8 cellular contexts compared by ENCODE assay signal in the genomic region with DNA sequence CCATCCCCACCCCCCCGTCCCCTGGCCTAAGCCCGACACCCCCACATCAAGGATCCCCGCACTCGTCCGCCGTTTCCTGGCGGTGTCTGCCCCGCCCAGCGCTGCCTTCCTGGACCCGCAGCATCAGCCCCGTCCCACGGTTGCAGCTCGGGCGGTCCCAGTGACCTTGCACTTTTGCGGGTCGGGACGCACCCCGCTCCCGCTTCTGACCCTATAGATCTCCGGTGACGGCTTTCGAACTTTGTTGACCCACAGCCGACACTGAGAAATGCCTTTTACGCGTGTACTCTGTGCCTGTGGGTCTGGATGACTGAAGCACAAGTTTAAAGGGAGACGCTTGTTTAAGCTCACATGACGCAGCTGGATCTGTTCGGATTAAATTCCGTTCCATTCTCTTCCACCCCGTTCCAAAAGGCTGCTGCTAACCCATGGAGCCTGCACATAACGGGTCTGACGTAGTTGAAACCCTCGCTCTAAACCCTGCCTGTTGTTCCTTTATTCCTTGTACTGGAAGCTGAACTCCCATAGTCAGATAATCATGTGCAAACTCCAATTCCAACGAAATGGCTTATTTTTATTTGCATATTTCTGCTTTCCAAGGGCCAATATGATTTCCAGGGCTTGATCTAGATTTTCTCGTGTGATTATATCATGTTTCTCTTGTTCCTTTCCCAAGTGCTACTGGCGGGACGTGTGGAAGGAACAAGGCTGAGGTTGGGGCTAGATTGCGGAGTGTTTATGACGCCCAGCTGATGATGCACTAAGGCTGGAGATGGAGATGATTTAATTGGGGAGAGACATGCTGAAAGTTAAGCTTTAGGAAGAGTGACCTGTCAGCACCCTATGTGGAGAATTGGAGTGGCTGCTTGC. TPM values are rescaled to one million over a fixed set of nuclear protein-coding genes. Genes with fewer than 3 reads are reported as not detected.
A peak's percentile ranks its signal among the peaks of the same experiment; 100 is the strongest.
DNase-seq lines count a peak whose midpoint lies in the region; ATAC-seq, FAIRE-seq and TF ChIP-seq lines count a peak whose summit lies in the region.

No MANE protein-coding gene starts in this region.

- DNase-seq in AG10803 (ENCODE audit: low read depth) (peak; percentile 70), mesendoderm (peak; percentile 22), stomach (peak; percentile 33), GM12891 (ENCODE audit: insufficient read length, low spot score) (no peak)
- peak; percentile 47 for DNase-seq in activated CD4-positive, alpha-beta T cell treated with anti-CD3 and anti-CD28 coated beads, Interleukin-2, amount 10 ng/mL, durations not matched to agents 7 days and 5 days
- no peak for DNase-seq in effector memory CD8-positive, alpha-beta T cell

- H3K4ac ChIP-seq in mesendoderm (ENCODE audit: low read depth, low read length): no peak overlapping the region

- H3K4me3 ChIP-seq in AG10803 (ENCODE audit: low read length) (peak overlapping the region; percentile 87), mesendoderm (ENCODE audit: low read length) (peak overlapping the region; percentile 39), stomach (peak overlapping the region; percentile 82 to 88 (median 86))

- H3K36me3 Mint-ChIP-seq in IgD-negative memory B cell: no peaks in the 10 kb centered on the region
- peaks cover 11% of the 10 kb centered on the region for H3K36me3 Mint-ChIP-seq in activated CD4-positive, alpha-beta T cell treated with anti-CD3 and anti-CD28 coated beads, Interleukin-2, amount 10 ng/mL, durations not matched to agents 7 days and 5 days (ENCODE audit: low read depth)
- H3K36me3 Mint-ChIP-seq in effector memory CD8-positive, alpha-beta T cell (ENCODE audit: insufficient read depth): peaks cover 20% of the 10 kb centered on the region

- CTCF ChIA-PET in activated CD4-positive, alpha-beta T cell treated with anti-CD3 and anti-CD28 coated beads, Interleukin-2, amount 10 ng/mL, durations not matched to agents 7 days and 5 days (lab: Charles Lee): interaction anchor here (0.6 to 2.2 kb wide), 5 partner anchors 14 to 44 kb away, joined by 3 to 10 read pairs (median 4); a partner anchor contains a TSS

- peak overlapping the region; percentile 63 for H3K18ac ChIP-seq in mesendoderm (ENCODE audit: low read length)

- no peaks in the 10 kb centered on the region for H3K9me3 ChIP-seq in stomach

- H3K9ac ChIP-seq in mesendoderm (ENCODE audit: low read length): peak overlapping the region; percentile 70

- peak overlapping the region; percentile 89 for H3K4me2 ChIP-seq in mesendoderm (ENCODE audit: low read length)

- H3K79me1 ChIP-seq in mesendoderm (ENCODE audit: low read length): no peaks in the 10 kb centered on the region

- POLR2A ChIA-PET in activated CD4-positive, alpha-beta T cell treated with anti-CD3 and anti-CD28 coated beads, Interleukin-2, amount 10 ng/mL, durations not matched to agents 7 days and 5 days (lab: Charles Lee): no interaction called here

- H3K27me3 ChIP-seq in mesendoderm (ENCODE audit: insufficient read depth, low read length, poor library complexity): peaks cover 3% of the 10 kb centered on the region
- no peaks in the 10 kb centered on the region for H3K27me3 ChIP-seq in stomach

- TF ChIP-seq POLR2A in stomach (IDR thresholded peaks at IDR 0.05): no peak
- no peak for TF ChIP-seq POLR2A in GM12891 (IDR thresholded peaks at IDR 0.05; ENCODE audit: low read depth, low read length)

- H3K27ac ChIP-seq in mesendoderm (ENCODE audit: low read depth, low read length) (no peak overlapping the region), stomach (peak overlapping the region; percentile 75 to 94 (median 88))

- H3K27ac Mint-ChIP-seq in IgD-negative memory B cell: peak overlapping the region; percentile 46 to 83 (median 58)
- H3K27ac Mint-ChIP-seq in activated CD4-positive, alpha-beta T cell treated with anti-CD3 and anti-CD28 coated beads, Interleukin-2, amount 10 ng/mL, durations not matched to agents 7 days and 5 days: peak overlapping the region; percentile 89
- peak overlapping the region; percentile 66 to 78 for H3K27ac Mint-ChIP-seq in effector memory CD8-positive, alpha-beta T cell

- no peaks in the 10 kb centered on the region for H3K27me3 Mint-ChIP-seq in IgD-negative memory B cell
- H3K27me3 Mint-ChIP-seq in activated CD4-positive, alpha-beta T cell treated with anti-CD3 and anti-CD28 coated beads, Interleukin-2, amount 10 ng/mL, durations not matched to agents 7 days and 5 days: no peaks in the 10 kb centered on the region
- no peaks in the 10 kb centered on the region for H3K27me3 Mint-ChIP-seq in effector memory CD8-positive, alpha-beta T cell

- H3K36me3 ChIP-seq in mesendoderm (ENCODE audit: control insufficient read depth, insufficient read depth, low read length) (peaks cover 2% of the 10 kb centered on the region), stomach (peaks cover 11 to 34% (median 30%) of the 10 kb centered on the region in 4 donors)

- H3K23ac ChIP-seq in mesendoderm (ENCODE audit: low read length): no peak overlapping the region

- H3K4me3 Mint-ChIP-seq in IgD-negative memory B cell: peak overlapping the region; percentile 85 to 95 (median 92)
- peak overlapping the region; percentile 88 for H3K4me3 Mint-ChIP-seq in activated CD4-positive, alpha-beta T cell treated with anti-CD3 and anti-CD28 coated beads, Interleukin-2, amount 10 ng/mL, durations not matched to agents 7 days and 5 days
- H3K4me3 Mint-ChIP-seq in effector memory CD8-positive, alpha-beta T cell: peak overlapping the region; percentile 85 to 92

- TF ChIP-seq CTCF in AG10803 (conservative IDR thresholded peaks at IDR 0.05; ENCODE audit: low read length) (no peak), stomach (IDR thresholded peaks at IDR 0.05) (no peak)

- no peaks in the 10 kb centered on the region for H3K79me2 ChIP-seq in mesendoderm (ENCODE audit: control insufficient read depth, insufficient read depth, low read length)

- WGBS in mesendoderm (ENCODE audit: extremely low coverage, insufficient coverage, low lambda C conversion rate): no CpG with 5 or more reads among the region's 39 CpGs
- 4 to 9% (median 5%) methylated on average over 21 to 39 of the region's 39 CpGs for WGBS in stomach, 5 donors

- no peak overlapping the region for H4K5ac ChIP-seq in mesendoderm (ENCODE audit: low read length)

- H3K9me3 Mint-ChIP-seq in IgD-negative memory B cell: no peaks in the 10 kb centered on the region
- no peaks in the 10 kb centered on the region for H3K9me3 Mint-ChIP-seq in activated CD4-positive, alpha-beta T cell treated with anti-CD3 and anti-CD28 coated beads, Interleukin-2, amount 10 ng/mL, durations not matched to agents 7 days and 5 days
- H3K9me3 Mint-ChIP-seq in effector memory CD8-positive, alpha-beta T cell: no peaks in the 10 kb centered on the region

- ATAC-seq in GM19395 (IDR thresholded peaks at IDR 0.05; ENCODE audit: unreplicated experiment): peak; percentile 16
- peak; percentile 24 for ATAC-seq in effector memory CD8-positive, alpha-beta T cell (replicated peaks)

- H4K8ac ChIP-seq in mesendoderm (ENCODE audit: low read depth, low read length): no peak overlapping the region

- H3K56ac ChIP-seq in mesendoderm (ENCODE audit: low read length): peak overlapping the region; percentile 88

- no peak overlapping the region for H2BK15ac ChIP-seq in mesendoderm (replicated peaks; ENCODE audit: low read depth)

- no peak overlapping the region for H2AK5ac ChIP-seq in mesendoderm (ENCODE audit: low read length)

- intact Hi-C loops in stomach (cut with DNase I; ENCODE audit: low total_unique reads): no loop called here

- H2BK120ac ChIP-seq in mesendoderm (ENCODE audit: low read depth, low read length): no peak overlapping the region

- no peak for FAIRE-seq in GM12891 (lab: Jason Lieb, UNC)

- H3K4me1 ChIP-seq in mesendoderm (ENCODE audit: control insufficient read depth, low read depth, low read length): no peaks in the 10 kb centered on the region
- H3K4me1 ChIP-seq in stomach: peaks cover 8 to 21% (median 18%) of the 10 kb centered on the region in 4 donors

- H2BK5ac ChIP-seq in mesendoderm (ENCODE audit: low read length): no peak overlapping the region

- H3K4me1 Mint-ChIP-seq in IgD-negative memory B cell: peaks cover 13 to 21% (median 17%) of the 10 kb centered on the region in 3 donors
- H3K4me1 Mint-ChIP-seq in activated CD4-positive, alpha-beta T cell treated with anti-CD3 and anti-CD28 coated beads, Interleukin-2, amount 10 ng/mL, durations not matched to agents 7 days and 5 days: peaks cover 29% of the 10 kb centered on the region
- H3K4me1 Mint-ChIP-seq in effector memory CD8-positive, alpha-beta T cell (ENCODE audit: low read depth in 2 of 2): peaks cover 16 to 22% of the 10 kb centered on the region in 2 donors

- TF ChIP-seq EP300 in stomach (IDR thresholded peaks at IDR 0.05): no peak

RNA-seq across cellular contexts. Expression of a gene that starts 0.8 kb away (rescaled TPM):
- polyA plus RNA-seq in IgD-negative memory B cell (14.8 TPM), stomach (10 to 100 TPM in 2 of 3 donors, 1 to 10 TPM in 1; 8.1 to 18.1 (median 12.0) TPM)
- total RNA-seq in activated CD4-positive, alpha-beta T cell treated with anti-CD3 and anti-CD28 coated beads, Interleukin-2, amount 10 ng/mL, durations not matched to agents 7 days and 5 days: 10 to 100 TPM; 46.8 to 52.7 TPM
- 5.1 TPM for polyA plus RNA-seq in mesendoderm (2013, experiment 1 of 2)
- 5.3 TPM for polyA plus RNA-seq in mesendoderm (2013, experiment 2 of 2)
- 100 to 1,000 TPM in 1 of 5 donors, 10 to 100 TPM in 4; 10.5 to 121 (median 26.5) TPM for total RNA-seq in stomach
- 16.5 TPM for polyA plus RNA-seq in GM12891 (2012; ENCODE audit: low read depth, missing spikeins)

RNA-seq across cellular contexts. Expression of a gene that starts 29.6 kb away (rescaled TPM):
- 20.8 TPM for polyA plus RNA-seq in IgD-negative memory B cell
- 10 to 100 TPM; 16.8 to 21.0 TPM for total RNA-seq in activated CD4-positive, alpha-beta T cell treated with anti-CD3 and anti-CD28 coated beads, Interleukin-2, amount 10 ng/mL, durations not matched to agents 7 days and 5 days
- 10.1 TPM for polyA plus RNA-seq in mesendoderm (2013, experiment 1 of 2)
- 11.1 TPM for polyA plus RNA-seq in mesendoderm (2013, experiment 2 of 2)
- 10 to 100 TPM; 19.6 to 76.4 (median 52.4) TPM for total RNA-seq in stomach
- polyA plus RNA-seq in stomach: 10 to 100 TPM; 30.1 to 43.4 (median 39.0) TPM
- 15.3 TPM for polyA plus RNA-seq in GM12891 (2012; ENCODE audit: low read depth, missing spikeins)

RNA-seq across cellular contexts. Expression of a gene that starts 51.5 kb away (rescaled TPM):
- 1.5 TPM for polyA plus RNA-seq in IgD-negative memory B cell
- total RNA-seq in activated CD4-positive, alpha-beta T cell treated with anti-CD3 and anti-CD28 coated beads, Interleukin-2, amount 10 ng/mL, durations not matched to agents 7 days and 5 days: under 1 TPM in 1 of 2 experiments, not detected in 1; 0.08 TPM
- 2.0 TPM for polyA plus RNA-seq in mesendoderm (2013, experiment 1 of 2)
- polyA plus RNA-seq in mesendoderm (2013, experiment 2 of 2): 1.9 TPM
- under 1 TPM in 1 of 5 donors, not detected in 4; 0.37 TPM for total RNA-seq in stomach
- polyA plus RNA-seq in stomach: 1 to 10 TPM in 1 of 3 donors, not detected in 2; 1.1 TPM
- 0.44 TPM for polyA plus RNA-seq in GM12891 (2012; ENCODE audit: low read depth, missing spikeins)

RNA-seq across cellular contexts. Expression of a gene that starts 54.6 kb away (rescaled TPM):
- polyA plus RNA-seq in IgD-negative memory B cell (not detected), stomach (10 to 100 TPM in 2 of 3 donors, 1 to 10 TPM in 1; 5.2 to 62.2 (median 22.7) TPM)
- not detected for total RNA-seq in activated CD4-positive, alpha-beta T cell treated with anti-CD3 and anti-CD28 coated beads, Interleukin-2, amount 10 ng/mL, durations not matched to agents 7 days and 5 days
- 0.58 TPM for polyA plus RNA-seq in mesendoderm (2013, experiment 1 of 2)
- polyA plus RNA-seq in mesendoderm (2013, experiment 2 of 2): 0.94 TPM
- 10 to 100 TPM in 2 of 5 donors, 1 to 10 TPM in 2, not detected in 1; 1.8 to 33.2 (median 9.8) TPM for total RNA-seq in stomach
- not detected for polyA plus RNA-seq in GM12891 (2012; ENCODE audit: low read depth, missing spikeins)

RNA-seq across cellular contexts. Expression of a gene that starts 56.6 kb away (rescaled TPM):
- polyA plus RNA-seq in IgD-negative memory B cell (1.9 TPM), stomach (10 to 100 TPM in 2 of 3 donors, 1 to 10 TPM in 1; 2.7 to 15.3 (median 10.9) TPM)
- total RNA-seq in activated CD4-positive, alpha-beta T cell treated with anti-CD3 and anti-CD28 coated beads, Interleukin-2, amount 10 ng/mL, durations not matched to agents 7 days and 5 days: 10 to 100 TPM; 49.7 to 50.9 TPM
- 19.8 TPM for polyA plus RNA-seq in mesendoderm (2013, experiment 1 of 2)
- 19.1 TPM for polyA plus RNA-seq in mesendoderm (2013, experiment 2 of 2)
- total RNA-seq in stomach: 10 to 100 TPM in 2 of 5 donors, 1 to 10 TPM in 3; 4.8 to 43.2 (median 8.4) TPM
- polyA plus RNA-seq in GM12891 (2012; ENCODE audit: low read depth, missing spikeins): 8.9 TPM

Comparison
In these comparisons a context has a peak if more than half of its experiments do, and no peak if none do; other contexts are left out.
1. DNase-seq: peak in AG10803 (single experiment), activated CD4-positive, alpha-beta T cell treated with anti-CD3 and anti-CD28 coated beads, Interleukin-2, amount 10 ng/mL, durations not matched to agents 7 days and 5 days (single experiment), mesendoderm (single experiment) and stomach (single experiment); none in effector memory CD8-positive, alpha-beta T cell (0 of 3) and GM12891 (single experiment).
2. Peak in every context shown above with its lines, with median percentiles within 50 percentile points of each other: H3K4me3 ChIP-seq, H3K27ac Mint-ChIP-seq and H3K4me3 Mint-ChIP-seq.